ENCODE assay signal across 19 cellular contexts in genomic region chr16:84554627-84555328, GRCh38. TPM values are rescaled to one million over a fixed set of nuclear protein-coding genes. Genes with fewer than 3 reads are reported as not detected.
A peak's percentile ranks its signal among the peaks of the same experiment; 100 is the strongest.
DNase-seq lines count a peak whose midpoint lies in the region; TF ChIP-seq lines count a peak whose summit lies in the region.
"Had no signal": no experiment of that assay in that cellular context is flagged by ENCODE, and none has a peak within 500 bp of the region (broad histone marks: within the 10 kb centered on the region; RNA-seq: fewer than 3 reads in every experiment).

No MANE protein-coding gene starts in this region.

- H3K4me3 ChIP-seq in BLaER1 treated with 17β-estradiol and CSF1 and Interleukin-3, amounts not matched to agents 10 nM and 100 nM = no peak overlapping the region
- peak overlapping the region in 1 of 2 donors; percentile 85 for H3K4me3 ChIP-seq in CD4-positive, alpha-beta memory T cell (ENCODE audit: low read length in 2 of 2)
- no peak overlapping the region for H3K4me3 ChIP-seq in liver (ENCODE audit: low read depth in 1 of 3, low read length in 3 of 3)
- H3K4me3 ChIP-seq: colonic mucosa, psoas muscle, skin epidermis, stomach, transverse colon had no signal

- H3K27ac Mint-ChIP-seq in CD4-positive, alpha-beta memory T cell = peak overlapping the region; percentile 86 to 98 (median 94)
- H3K27ac Mint-ChIP-seq in activated T-helper 1 cell treated with anti-CD3 and anti-CD28 coated beads, Interleukin-12 subunit alpha, Interleukin-12 subunit beta, Interleukin-2, Interleukin-4 antibody, amounts not matched to agents 30 ng/mL and 10 ng/mL and 1 ng/mL, durations not matched to agents 14 hours and 24 hours and 36 hours = peak overlapping the region; percentile 93

- intact Hi-C loops in CD4-positive, alpha-beta memory T cell (cut with micrococcal nuclease) = loop anchor here (1.0 to 2.0 kb wide), 2 partner anchors 46 to 64 kb away; partner anchors contain the start of gene COTL1
- intact Hi-C loops in activated T-helper 1 cell treated with anti-CD3 and anti-CD28 coated beads, Interleukin-12 subunit alpha, Interleukin-12 subunit beta, Interleukin-2, Interleukin-4 antibody, amounts not matched to agents 30 ng/mL and 10 ng/mL and 1 ng/mL, durations not matched to agents 14 hours and 24 hours and 36 hours (cut with micrococcal nuclease) = loop anchor here (5.0 kb wide), 1 partner anchor 473 kb away; the partner anchor contains the start of gene KIAA0513

- no peaks in the 10 kb centered on the region for H4K20me1 ChIP-seq in BLaER1 treated with 17β-estradiol and CSF1 and Interleukin-3, amounts not matched to agents 10 nM and 100 nM

- POLR2A ChIA-PET in CD4-positive, alpha-beta memory T cell (lab: Charles Lee; ENCODE audit: partially characterized antibody) = interaction anchor here (0.6 to 10.4 kb wide), 15 partner anchors 9 to 474 kb away, joined by 3 to 245 read pairs (median 5); partner anchors contain the start of genes COTL1 and KLHL36

- peaks cover 38 to 60% (median 50%) of the 10 kb centered on the region in 4 donors for H3K4me1 Mint-ChIP-seq in CD4-positive, alpha-beta memory T cell
- H3K4me1 Mint-ChIP-seq in activated T-helper 1 cell treated with anti-CD3 and anti-CD28 coated beads, Interleukin-12 subunit alpha, Interleukin-12 subunit beta, Interleukin-2, Interleukin-4 antibody, amounts not matched to agents 30 ng/mL and 10 ng/mL and 1 ng/mL, durations not matched to agents 14 hours and 24 hours and 36 hours (ENCODE audit: low read depth) = peaks cover 49% of the 10 kb centered on the region

- H3K36me3 ChIP-seq in BLaER1 treated with 17β-estradiol and CSF1 and Interleukin-3, amounts not matched to agents 10 nM and 100 nM = no peaks in the 10 kb centered on the region
- no peaks in the 10 kb centered on the region for H3K36me3 ChIP-seq in CD4-positive, alpha-beta memory T cell (ENCODE audit: insufficient read depth, low read length)
- H3K36me3 ChIP-seq in liver (ENCODE audit: control insufficient read depth in 4 of 4, insufficient read depth in 3 of 4, low read depth in 1 of 4, low read length in 3 of 4) = no peaks in the 10 kb centered on the region
- H3K36me3 ChIP-seq: brain microvascular endothelial cell, colonic mucosa, stomach, transverse colon had no signal

- no peaks in the 10 kb centered on the region for H3K27me3 ChIP-seq in BLaER1 treated with 17β-estradiol and CSF1 and Interleukin-3, amounts not matched to agents 10 nM and 100 nM
- no peaks in the 10 kb centered on the region for H3K27me3 ChIP-seq in CD4-positive, alpha-beta memory T cell (ENCODE audit: insufficient read depth, low read length)
- peaks cover 0 to 5% (median 0%) of the 10 kb centered on the region in 4 donors for H3K27me3 ChIP-seq in liver (ENCODE audit: control insufficient read depth in 4 of 4, insufficient read depth in 4 of 4, low read length in 3 of 4)
- H3K27me3 ChIP-seq: brain microvascular endothelial cell, colonic mucosa, transverse colon had no signal

- H3K27me3 Mint-ChIP-seq in CD4-positive, alpha-beta memory T cell = no peaks in the 10 kb centered on the region
- no peaks in the 10 kb centered on the region for H3K27me3 Mint-ChIP-seq in activated T-helper 1 cell treated with anti-CD3 and anti-CD28 coated beads, Interleukin-12 subunit alpha, Interleukin-12 subunit beta, Interleukin-2, Interleukin-4 antibody, amounts not matched to agents 30 ng/mL and 10 ng/mL and 1 ng/mL, durations not matched to agents 14 hours and 24 hours and 36 hours (ENCODE audit: insufficient read depth)

- H3K4me3 Mint-ChIP-seq in CD4-positive, alpha-beta memory T cell = peak overlapping the region in 6 of 8 donors; percentile 26 to 98 (median 94)
- peak overlapping the region; percentile 47 for H3K4me3 Mint-ChIP-seq in activated T-helper 1 cell treated with anti-CD3 and anti-CD28 coated beads, Interleukin-12 subunit alpha, Interleukin-12 subunit beta, Interleukin-2, Interleukin-4 antibody, amounts not matched to agents 30 ng/mL and 10 ng/mL and 1 ng/mL, durations not matched to agents 14 hours and 24 hours and 36 hours
- H3K4me3 Mint-ChIP-seq: mesothelial cell of epicardium had no signal

- peak overlapping the region in 9 of 11 experiments; percentile 54 to 86 (median 82); a peak in 17 of 22 replicates for H3K4me2 ChIP-seq in BLaER1 treated with 17β-estradiol and CSF1 and Interleukin-3, amounts not matched to agents 10 nM and 100 nM

- WGBS in liver = 55% methylated on average over 11 of the region's 11 CpGs

- no peak for DNase-seq in CD4-positive, alpha-beta memory T cell
- DNase-seq in activated T-helper 1 cell treated with anti-CD3 and anti-CD28 coated beads, Interleukin-12 subunit alpha, Interleukin-12 subunit beta, Interleukin-2, Interleukin-4 antibody, amounts not matched to agents 30 ng/mL and 10 ng/mL and 1 ng/mL, durations not matched to agents 14 hours and 24 hours and 36 hours (ENCODE audit: low spot score) = no peak
- DNase-seq in dermis blood vessel endothelial cell = no peak
- DNase-seq in DMS 273 treated with DMSO at 0.1 percent for 48 hours (lab: John Stamatoyannopoulos, UW) = no peak
- no peak for DNase-seq in HK-2 (ENCODE audit: unreplicated experiment)
- DNase-seq: activated CD4-positive, alpha-beta T cell treated with anti-CD3 and anti-CD28 coated beads for 1 hour; brain microvascular endothelial cell; colonic mucosa; left colon; NCI-H1092; NCI-H2029; NCI-H510A treated with DMSO at 0.1 percent for 48 hours; stomach; transverse colon had no signal

- H3K4me1 ChIP-seq in BLaER1 treated with 17β-estradiol and CSF1 and Interleukin-3, amounts not matched to agents 10 nM and 100 nM = peaks cover 26 to 56% (median 44%) of the 10 kb centered on the region in 10 experiments
- peaks cover 57% of the 10 kb centered on the region for H3K4me1 ChIP-seq in CD4-positive, alpha-beta memory T cell (ENCODE audit: insufficient read depth, low read length)
- no peaks in the 10 kb centered on the region for H3K4me1 ChIP-seq in liver (ENCODE audit: control insufficient read depth in 4 of 4, insufficient read depth in 4 of 4, low read length in 3 of 4)
- H3K4me1 ChIP-seq: psoas muscle had no signal

- peak overlapping the region in 1 of 11 experiments; percentile 20; a peak in 1 of 22 replicates for H3K27ac ChIP-seq in BLaER1 treated with 17β-estradiol and CSF1 and Interleukin-3, amounts not matched to agents 10 nM and 100 nM
- H3K27ac ChIP-seq in CD4-positive, alpha-beta memory T cell (ENCODE audit: low read depth, low read length) = peak overlapping the region; percentile 55
- no peak overlapping the region for H3K27ac ChIP-seq in liver (ENCODE audit: low read depth in 1 of 2, low read length in 2 of 2)
- H3K27ac ChIP-seq: brain microvascular endothelial cell, colonic mucosa, psoas muscle, stomach, transverse colon had no signal

- H3K9me3 ChIP-seq in BLaER1 treated with 17β-estradiol and CSF1 and Interleukin-3, amounts not matched to agents 10 nM and 100 nM (replicated peaks in 1 of 11) = no peaks in the 10 kb centered on the region
- no peaks in the 10 kb centered on the region for H3K9me3 ChIP-seq in CD4-positive, alpha-beta memory T cell (ENCODE audit: control insufficient read depth in 1 of 2, low read length in 2 of 2)
- H3K9me3 ChIP-seq in liver (ENCODE audit: control insufficient read depth in 4 of 4, low read length in 3 of 4) = no peaks in the 10 kb centered on the region
- H3K9me3 ChIP-seq: colonic mucosa, psoas muscle, stomach, transverse colon had no signal

- no peak overlapping the region for H3K9ac ChIP-seq in BLaER1 treated with 17β-estradiol and CSF1 and Interleukin-3, amounts not matched to agents 10 nM and 100 nM
- H3K9ac ChIP-seq in liver (ENCODE audit: low read depth in 1 of 2, low read length in 2 of 2) = no peak overlapping the region

- no peak for TF ChIP-seq RAD21 in liver (IDR thresholded peaks at IDR 0.05)

- no peaks in the 10 kb centered on the region for H3K9me3 Mint-ChIP-seq in CD4-positive, alpha-beta memory T cell
- no peaks in the 10 kb centered on the region for H3K9me3 Mint-ChIP-seq in activated T-helper 1 cell treated with anti-CD3 and anti-CD28 coated beads, Interleukin-12 subunit alpha, Interleukin-12 subunit beta, Interleukin-2, Interleukin-4 antibody, amounts not matched to agents 30 ng/mL and 10 ng/mL and 1 ng/mL, durations not matched to agents 14 hours and 24 hours and 36 hours
- H3K9me3 Mint-ChIP-seq: mesothelial cell of epicardium had no signal

- CTCF ChIA-PET in CD4-positive, alpha-beta memory T cell (lab: Charles Lee; ENCODE audit: partially characterized antibody) = interaction anchor here (0.6 to 5.2 kb wide), 12 partner anchors 9 to 74 kb away, joined by 3 to 23 read pairs (median 4); no protein-coding TSS in a partner anchor

- TF ChIP-seq CTCF in liver (IDR thresholded peaks at IDR 0.05; ENCODE audit: low read depth, low read length, missing input control) = no peak

- H3K36me3 Mint-ChIP-seq in CD4-positive, alpha-beta memory T cell = peaks cover 0 to 6% of the 10 kb centered on the region in 2 donors
- peaks cover 5% of the 10 kb centered on the region for H3K36me3 Mint-ChIP-seq in activated T-helper 1 cell treated with anti-CD3 and anti-CD28 coated beads, Interleukin-12 subunit alpha, Interleukin-12 subunit beta, Interleukin-2, Interleukin-4 antibody, amounts not matched to agents 30 ng/mL and 10 ng/mL and 1 ng/mL, durations not matched to agents 14 hours and 24 hours and 36 hours (ENCODE audit: low read depth)
- H3K36me3 Mint-ChIP-seq: mesothelial cell of epicardium had no signal

TF ChIP-seq in liver, 16 proteins besides CTCF, POLR2A, EP300 and RAD21:
- TF ChIP-seq ATF3 (IDR thresholded peaks at IDR 0.05) = no peak
- TF ChIP-seq NR2F2 (IDR thresholded peaks at IDR 0.05) = peak; percentile 75

RNA-seq across cellular contexts. Expression of gene MEAK7, which starts 50.3 kb away (rescaled TPM):
- 10 to 100 TPM; 13.6 to 16.8 TPM for total RNA-seq in CD4-positive, alpha-beta memory T cell
- 1 to 10 TPM; 3.3 to 8.6 TPM for polyA plus RNA-seq in CD4-positive, alpha-beta memory T cell
- 10.6 and 10.9 TPM in 2 replicates for total RNA-seq in activated T-helper 1 cell treated with anti-CD3 and anti-CD28 coated beads, Interleukin-12 subunit alpha, Interleukin-12 subunit beta, Interleukin-2, Interleukin-4 antibody, amounts not matched to agents 30 ng/mL and 10 ng/mL and 1 ng/mL, durations not matched to agents 14 hours and 24 hours and 36 hours
- total RNA-seq in liver = 1 to 10 TPM; 2.8 to 4.0 TPM
- polyA plus RNA-seq in liver = 1 to 10 TPM; 1.3 to 1.6 TPM
- 14.5 and 24.1 TPM in 2 replicates for total RNA-seq in dermis blood vessel endothelial cell
